12 cellular contexts compared by ENCODE assay signal in the genomic region with DNA sequence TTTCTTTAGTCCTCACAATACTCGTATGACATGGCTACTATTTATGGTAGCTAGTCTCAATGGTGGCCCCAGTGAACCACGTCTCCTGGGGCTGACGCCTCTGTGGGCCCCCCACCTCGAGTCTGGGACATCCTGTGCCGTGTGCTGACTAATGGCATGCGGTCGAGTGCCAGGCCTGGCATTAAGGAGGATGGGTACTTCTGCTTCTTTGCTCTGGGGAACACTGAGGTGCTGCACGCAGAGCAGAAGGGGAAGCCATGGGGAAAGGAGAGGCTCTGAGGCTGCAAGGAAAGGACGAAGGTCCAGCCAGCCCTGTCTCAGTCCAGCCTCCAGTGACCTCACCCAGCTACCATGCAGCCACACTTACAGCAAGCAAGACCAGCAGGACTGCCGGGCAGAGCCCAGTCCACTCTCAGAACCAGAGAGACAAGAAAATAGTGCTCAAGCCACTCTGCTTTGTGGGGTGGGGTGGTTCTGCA. TPM values are rescaled to one million over a fixed set of nuclear protein-coding genes. Genes with fewer than 3 reads are reported as not detected.
A peak's percentile ranks its signal among the peaks of the same experiment; 100 is the strongest.
DNase-seq lines count a peak whose midpoint lies in the region; ATAC-seq and TF ChIP-seq lines count a peak whose summit lies in the region.
"Had no signal": no experiment of that assay in that cellular context is flagged by ENCODE, and none has a peak within 500 bp of the region (broad histone marks: within the 10 kb centered on the region; RNA-seq: fewer than 3 reads in every experiment).

No MANE protein-coding gene starts in this region.

- peaks cover 13% of the 10 kb centered on the region for H3K36me3 Mint-ChIP-seq in endothelial cell (ENCODE audit: low read depth, unreplicated experiment)

- ATAC-seq in thoracic aorta (ENCODE audit: insufficient number of reproducible peaks, low FRiP score, low read depth), result peak; percentile 40
- ATAC-seq in sciatic nerve, result no peak

- intact Hi-C loops in sciatic nerve (cut with DNase I), result no loop called here

- H3K4me3 ChIP-seq in thoracic aorta, result no peak overlapping the region

- H3K27me3 ChIP-seq in thoracic aorta (replicated peaks; ENCODE audit: insufficient read depth), result no peaks in the 10 kb centered on the region

- H3K4me1 Mint-ChIP-seq in endothelial cell (ENCODE audit: unreplicated experiment), result peaks cover 7% of the 10 kb centered on the region

- no peaks in the 10 kb centered on the region for H3K9me3 Mint-ChIP-seq in endothelial cell (ENCODE audit: unreplicated experiment)
- H3K9me3 Mint-ChIP-seq: activated T-helper 1 cell treated with anti-CD3 and anti-CD28 coated beads, Interleukin-12 subunit alpha, Interleukin-12 subunit beta, Interleukin-2, Interleukin-4 antibody, amounts not matched to agents 30 ng/mL and 10 ng/mL and 1 ng/mL, durations not matched to agents 14 hours and 24 hours and 36 hours had no signal

- TF ChIP-seq CTCF in thoracic aorta (IDR thresholded peaks at IDR 0.05) (no peak), endothelial cell (IDR thresholded peaks at IDR 0.05; ENCODE audit: unreplicated experiment) (no peak)

- DNase-seq in KBM-7 (peak; percentile 73), UCSD-AML1 (lab: John Stamatoyannopoulos, UW; ENCODE audit: unreplicated experiment) (peak; percentile 78), kidney tubule cell (ENCODE audit: low spot score) (peak; percentile 52), thoracic aorta (ENCODE audit: low spot score) (peak; percentile 51), endothelial cell (ENCODE audit: low spot score) (no peak), DMS153 (lab: John Stamatoyannopoulos, UW) (no peak), sciatic nerve (ENCODE audit: low spot score) (no peak)
- DNase-seq: foreskin melanocyte, midbrain, NCI-H748 treated with DMSO at 0.1 percent for 48 hours, T-helper 9 cell had no signal

- in situ Hi-C loops in KBM-7 (cut with MboI; ENCODE audit: low pct_unique_long_range_greater_than_20kb, low sequenced_read_pairs), result no loop called here

- H3K4me1 ChIP-seq in thoracic aorta (ENCODE audit: control insufficient read depth in 1 of 2, low read depth in 2 of 2), result peaks cover 21 to 45% of the 10 kb centered on the region in 2 donors

- no peaks in the 10 kb centered on the region for H3K9me3 ChIP-seq in thoracic aorta

- no peaks in the 10 kb centered on the region for H3K36me3 ChIP-seq in thoracic aorta

- H3K27ac Mint-ChIP-seq in endothelial cell (ENCODE audit: unreplicated experiment), result no peak overlapping the region
- H3K27ac Mint-ChIP-seq: activated T-helper 1 cell treated with anti-CD3 and anti-CD28 coated beads, Interleukin-12 subunit alpha, Interleukin-12 subunit beta, Interleukin-2, Interleukin-4 antibody, amounts not matched to agents 30 ng/mL and 10 ng/mL and 1 ng/mL, durations not matched to agents 14 hours and 24 hours and 36 hours had no signal

- peak overlapping the region; percentile 88 to 91 for H3K27ac ChIP-seq in thoracic aorta

- peaks cover 7% of the 10 kb centered on the region for H3K27me3 Mint-ChIP-seq in endothelial cell (ENCODE audit: unreplicated experiment)

- no peak overlapping the region for H3K4me3 Mint-ChIP-seq in endothelial cell (ENCODE audit: unreplicated experiment)
- H3K4me3 Mint-ChIP-seq: activated T-helper 1 cell treated with anti-CD3 and anti-CD28 coated beads, Interleukin-12 subunit alpha, Interleukin-12 subunit beta, Interleukin-2, Interleukin-4 antibody, amounts not matched to agents 30 ng/mL and 10 ng/mL and 1 ng/mL, durations not matched to agents 14 hours and 24 hours and 36 hours had no signal

RNA-seq across cellular contexts. Expression of a gene that starts 5.7 kb away (rescaled TPM):
- 100 to 1,000 TPM; 235 to 252 TPM for total RNA-seq in thoracic aorta
- 392 TPM for total RNA-seq in endothelial cell (ENCODE audit: unreplicated experiment)
- total RNA-seq in sciatic nerve, result 500 TPM

Comparison
In these comparisons a context has a peak if more than half of its experiments do, and no peak if none do; other contexts are left out.
1. DNase-seq: peak in KBM-7 (single experiment), UCSD-AML1 (single experiment), kidney tubule cell (single experiment) and thoracic aorta (single experiment); none in endothelial cell (single experiment), DMS153 (single experiment) and sciatic nerve (single experiment).